10 cellular contexts compared by ENCODE assay signal in genomic region chr13:63636231-63636993, GRCh38.
DNase-seq lines count a peak whose midpoint lies in the region; ATAC-seq, FAIRE-seq and TF ChIP-seq lines count a peak whose summit lies in the region.
"Had no signal": no experiment of that assay in that cellular context is flagged by ENCODE, and none has a peak within 500 bp of the region (broad histone marks: within the 10 kb centered on the region; RNA-seq: fewer than 3 reads in every experiment).

No MANE protein-coding gene starts in this region.

- no peaks in the 10 kb centered on the region for H3K36me3 ChIP-seq in pancreas

- peak; percentile 29 for DNase-seq in D341Med (ENCODE audit: low spot score)
- DNase-seq in NCI-H1092 (lab: John Stamatoyannopoulos, UW): peak; percentile 3
- DNase-seq in amniotic epithelial cell (ENCODE audit: low read depth): peak; percentile 7
- no peak for DNase-seq in pancreas
- DNase-seq in activated effector memory CD4-positive, alpha-beta T cell treated with anti-CD3 and anti-CD28 coated beads, Interleukin-2, amount 50 U/mL, for 16 hours: no peak
- DNase-seq in DMS79 (lab: John Stamatoyannopoulos, UW): no peak

- H3K4me1 ChIP-seq in pancreas: no peaks in the 10 kb centered on the region

- H3K27ac ChIP-seq in pancreas: no peak overlapping the region
- H3K27ac ChIP-seq: HL-60 had no signal

- no peaks in the 10 kb centered on the region for H3K27me3 ChIP-seq in pancreas

- ATAC-seq in GM21619 (IDR thresholded peaks at IDR 0.05; ENCODE audit: unreplicated experiment) (peak; percentile 65), pancreas (peak in 3 of 4 donors; percentile 56 to 81 (median 79)), HG02840 (IDR thresholded peaks at IDR 0.05; ENCODE audit: low FRiP score, unreplicated experiment) (no peak)

- no peak for FAIRE-seq in pancreas (lab: Jason Lieb, UNC)
- FAIRE-seq: endometrium had no signal

- intact Hi-C loops in pancreas (cut with DNase I): no loop called here

- H3K9me3 ChIP-seq in pancreas: no peaks in the 10 kb centered on the region

- TF ChIP-seq CTCF in pancreas (IDR thresholded peaks at IDR 0.05): no peak

- WGBS in pancreas, 2 donors: 11 to 15% methylated on average over 6 of the region's 6 CpGs

- H3K4me3 ChIP-seq in pancreas: peak overlapping the region in 2 of 4 donors; percentile 22 to 26

Comparison
In these comparisons a context has a peak if more than half of its experiments do, and no peak if none do; other contexts are left out.
1. DNase-seq: peak in D341Med (single experiment), NCI-H1092 (single experiment) and amniotic epithelial cell (single experiment); none in pancreas (0 of 6), activated effector memory CD4-positive, alpha-beta T cell treated with anti-CD3 and anti-CD28 coated beads, Interleukin-2, amount 50 U/mL, for 16 hours (single experiment) and DMS79 (single experiment).